Comparison of ENCODE assay signal across 1 cellular context in genomic region chr16:1981972-1982574, GRCh38.
TF ChIP-seq lines count a peak whose summit lies in the region.

No MANE protein-coding gene starts in this region.

TF ChIP-seq in IMR-90, 13 proteins besides CTCF, POLR2A, EP300 and RAD21 (continued from another document):
- no peak for TF ChIP-seq USF2 (IDR thresholded peaks at IDR 0.05; ENCODE audit: low read depth, low read length)
- TF ChIP-seq SMC3 (IDR thresholded peaks at IDR 0.05; ENCODE audit: low read depth, low read length) = no peak
- TF ChIP-seq CEBPB (IDR thresholded peaks at IDR 0.05; ENCODE audit: low read depth, low read length) = no peak
- no peak for TF ChIP-seq ELK1 (IDR thresholded peaks at IDR 0.05; ENCODE audit: borderline replicate concordance, low read depth, low read length)
- TF ChIP-seq MXI1 (IDR thresholded peaks at IDR 0.05; ENCODE audit: borderline replicate concordance, low read depth, low read length) = no peak
- TF ChIP-seq BHLHE40 (IDR thresholded peaks at IDR 0.05; ENCODE audit: low read depth, low read length) = no peak
- TF ChIP-seq NFE2L2 (IDR thresholded peaks at IDR 0.05; ENCODE audit: low read depth, low read length) = no peak
- no peak for TF ChIP-seq CHD1 (IDR thresholded peaks at IDR 0.05; ENCODE audit: low read depth, low read length)
- no peak for TF ChIP-seq RCOR1 (IDR thresholded peaks at IDR 0.05; ENCODE audit: insufficient replicate concordance, low read length)
- no peak for TF ChIP-seq FOS (IDR thresholded peaks at IDR 0.05; ENCODE audit: low read depth, low read length)
- no peak for TF ChIP-seq RFX5 (IDR thresholded peaks at IDR 0.05; ENCODE audit: low read depth, low read length)
